15 cellular contexts compared by ENCODE assay signal in genomic region chr6:90226257-90226656, GRCh38.
DNase-seq lines count a peak whose midpoint lies in the region; ATAC-seq lines count a peak whose summit lies in the region.
"Had no signal": no experiment of that assay in that cellular context is flagged by ENCODE, and none has a peak within 500 bp of the region (broad histone marks: within the 10 kb centered on the region; RNA-seq: fewer than 3 reads in every experiment).

No MANE protein-coding gene starts in this region.

- peak overlapping the region; percentile 11 to 90 for H3K27ac Mint-ChIP-seq in activated naive CD4-positive, alpha-beta T cell treated with anti-CD3 and anti-CD28 coated beads, Interleukin-2, amount 50 U/mL, for 72 hours
- H3K27ac Mint-ChIP-seq in activated naive CD4-positive, alpha-beta T cell treated with anti-CD3 and anti-CD28 coated beads, Interleukin-2, amount 10 ng/mL, durations not matched to agents 7 days and 5 days, result no peak overlapping the region
- H3K27ac Mint-ChIP-seq in activated naive CD8-positive, alpha-beta T cell treated with anti-CD3 and anti-CD28 coated beads, Interleukin-2, amount 50 U/mL, for 24 hours, result peak overlapping the region; percentile 73
- peak overlapping the region; percentile 83 to 89 for H3K27ac Mint-ChIP-seq in stimulated activated naive CD8-positive, alpha-beta T cell treated with anti-CD3 and anti-CD28 coated beads, Interleukin-15, amount 100 ng/mL, for 72 hours

- peaks cover 38 to 67% of the 10 kb centered on the region in 2 donors for H3K36me3 Mint-ChIP-seq in activated naive CD4-positive, alpha-beta T cell treated with anti-CD3 and anti-CD28 coated beads, Interleukin-2, amount 50 U/mL, for 72 hours
- peaks cover 68% of the 10 kb centered on the region for H3K36me3 Mint-ChIP-seq in activated naive CD4-positive, alpha-beta T cell treated with anti-CD3 and anti-CD28 coated beads, Interleukin-2, amount 10 ng/mL, durations not matched to agents 7 days and 5 days
- H3K36me3 Mint-ChIP-seq in activated naive CD8-positive, alpha-beta T cell treated with anti-CD3 and anti-CD28 coated beads, Interleukin-2, amount 50 U/mL, for 24 hours (ENCODE audit: low read depth), result peaks cover 83% of the 10 kb centered on the region

- CTCF ChIA-PET in activated naive CD4-positive, alpha-beta T cell treated with anti-CD3 and anti-CD28 coated beads, Interleukin-2, amount 10 ng/mL, durations not matched to agents 7 days and 5 days (lab: Charles Lee), result interaction anchor here (0.5 to 1.0 kb wide), 3 partner anchors 9 to 166 kb away, joined by 3 to 4 read pairs (median 3); no protein-coding TSS in a partner anchor

- H3K4me1 Mint-ChIP-seq in activated naive CD4-positive, alpha-beta T cell treated with anti-CD3 and anti-CD28 coated beads, Interleukin-2, amount 10 ng/mL, durations not matched to agents 7 days and 5 days, result peaks cover 66% of the 10 kb centered on the region
- peaks cover 74% of the 10 kb centered on the region for H3K4me1 Mint-ChIP-seq in activated naive CD8-positive, alpha-beta T cell treated with anti-CD3 and anti-CD28 coated beads, Interleukin-2, amount 50 U/mL, for 24 hours
- peaks cover 71% of the 10 kb centered on the region for H3K4me1 Mint-ChIP-seq in stimulated activated naive CD8-positive, alpha-beta T cell treated with anti-CD3 and anti-CD28 coated beads, Interleukin-15, amount 100 ng/mL, for 72 hours

- peak; percentile 79 to 87 for ATAC-seq in activated naive CD4-positive, alpha-beta T cell treated with anti-CD3 and anti-CD28 coated beads, Interleukin-2, amount 50 U/mL, for 72 hours
- peak; percentile 79 for ATAC-seq in activated naive CD8-positive, alpha-beta T cell treated with anti-CD3 and anti-CD28 coated beads, Interleukin-2, amount 50 U/mL, for 24 hours
- ATAC-seq in stimulated activated naive CD8-positive, alpha-beta T cell treated with anti-CD3 and anti-CD28 coated beads, Interleukin-15, amount 100 ng/mL, for 72 hours, result peak; percentile 83
- ATAC-seq in GM21576 (IDR thresholded peaks at IDR 0.05; ENCODE audit: unreplicated experiment), result no peak
- ATAC-seq in HG03025 (IDR thresholded peaks at IDR 0.05; ENCODE audit: low FRiP score, unreplicated experiment), result no peak

- no peaks in the 10 kb centered on the region for H3K27me3 Mint-ChIP-seq in activated naive CD4-positive, alpha-beta T cell treated with anti-CD3 and anti-CD28 coated beads, Interleukin-2, amount 10 ng/mL, durations not matched to agents 7 days and 5 days
- no peaks in the 10 kb centered on the region for H3K27me3 Mint-ChIP-seq in activated naive CD8-positive, alpha-beta T cell treated with anti-CD3 and anti-CD28 coated beads, Interleukin-2, amount 50 U/mL, for 24 hours
- H3K27me3 Mint-ChIP-seq in stimulated activated naive CD8-positive, alpha-beta T cell treated with anti-CD3 and anti-CD28 coated beads, Interleukin-15, amount 100 ng/mL, for 72 hours, result no peaks in the 10 kb centered on the region

- no peak for DNase-seq in activated naive CD4-positive, alpha-beta T cell treated with anti-CD3 and anti-CD28 coated beads, Interleukin-2, amount 50 U/mL, for 72 hours (ENCODE audit: low spot score in 2 of 2)
- no peak for DNase-seq in activated naive CD4-positive, alpha-beta T cell treated with anti-CD3 and anti-CD28 coated beads, Interleukin-2, amount 10 ng/mL, durations not matched to agents 7 days and 5 days
- no peak for DNase-seq in activated naive CD8-positive, alpha-beta T cell treated with anti-CD3 and anti-CD28 coated beads, Interleukin-2, amount 50 U/mL, for 24 hours
- DNase-seq in kidney tubule cell (ENCODE audit: low spot score) (peak; percentile 32), DMS79 (lab: John Stamatoyannopoulos, UW) (no peak)
- DNase-seq in stimulated activated naive CD8-positive, alpha-beta T cell treated with anti-CD3 and anti-CD28 coated beads, Interleukin-15, amount 100 ng/mL, for 72 hours, result no peak
- DNase-seq: AML-193; DMS 273 treated with DMSO at 0.1 percent for 48 hours; MG63; NCI-H2081; NCI-H524 treated with DMSO at 0.1 percent for 48 hours; nucleus accumbens; stimulated activated CD4-positive, alpha-beta T cell treated with anti-CD3 and anti-CD28 coated beads, Interleukin-4, amount 100 ng/mL, for 4 hours had no signal

- no peak overlapping the region for H3K4me3 Mint-ChIP-seq in activated naive CD4-positive, alpha-beta T cell treated with anti-CD3 and anti-CD28 coated beads, Interleukin-2, amount 10 ng/mL, durations not matched to agents 7 days and 5 days
- H3K4me3 Mint-ChIP-seq in activated naive CD8-positive, alpha-beta T cell treated with anti-CD3 and anti-CD28 coated beads, Interleukin-2, amount 50 U/mL, for 24 hours, result no peak overlapping the region
- H3K4me3 Mint-ChIP-seq in stimulated activated naive CD8-positive, alpha-beta T cell treated with anti-CD3 and anti-CD28 coated beads, Interleukin-15, amount 100 ng/mL, for 72 hours, result peak overlapping the region in 1 of 2 donors; percentile 7

- H3K9me3 Mint-ChIP-seq in activated naive CD4-positive, alpha-beta T cell treated with anti-CD3 and anti-CD28 coated beads, Interleukin-2, amount 50 U/mL, for 72 hours, result peaks cover 10 to 11% of the 10 kb centered on the region in 2 donors
- peaks cover 21% of the 10 kb centered on the region for H3K9me3 Mint-ChIP-seq in activated naive CD4-positive, alpha-beta T cell treated with anti-CD3 and anti-CD28 coated beads, Interleukin-2, amount 10 ng/mL, durations not matched to agents 7 days and 5 days
- peaks cover 22% of the 10 kb centered on the region for H3K9me3 Mint-ChIP-seq in activated naive CD8-positive, alpha-beta T cell treated with anti-CD3 and anti-CD28 coated beads, Interleukin-2, amount 50 U/mL, for 24 hours
- H3K9me3 Mint-ChIP-seq in stimulated activated naive CD8-positive, alpha-beta T cell treated with anti-CD3 and anti-CD28 coated beads, Interleukin-15, amount 100 ng/mL, for 72 hours, result peaks cover 11 to 16% of the 10 kb centered on the region in 2 donors

Comparison
In these comparisons a context has a peak if more than half of its experiments do, and no peak if none do; other contexts are left out.
1. ATAC-seq: peak in activated naive CD4-positive, alpha-beta T cell treated with anti-CD3 and anti-CD28 coated beads, Interleukin-2, amount 50 U/mL, for 72 hours (2 of 2), activated naive CD8-positive, alpha-beta T cell treated with anti-CD3 and anti-CD28 coated beads, Interleukin-2, amount 50 U/mL, for 24 hours (single experiment) and stimulated activated naive CD8-positive, alpha-beta T cell treated with anti-CD3 and anti-CD28 coated beads, Interleukin-15, amount 100 ng/mL, for 72 hours (single experiment); none in GM21576 (single experiment) and HG03025 (single experiment).